ENCODE assay signal across 8 cellular contexts in genomic region chr14:105301103-105301914, GRCh38. TPM values are rescaled to one million over a fixed set of nuclear protein-coding genes. Genes with fewer than 3 reads are reported as not detected.
DNase-seq lines count a peak whose midpoint lies in the region; ATAC-seq and TF ChIP-seq lines count a peak whose summit lies in the region.

No MANE protein-coding gene starts in this region.

- no TSS peak for BruUV-seq in mammary epithelial cell (replicated peaks; lab: Mats Ljungman, UMichigan)

- H3K4me2 ChIP-seq in mammary epithelial cell (ENCODE audit: insufficient read depth, low read depth, low read length): peak overlapping the region; percentile 76

- no peaks in the 10 kb centered on the region for H3K36me3 ChIP-seq in mammary epithelial cell (ENCODE audit: insufficient read depth, low read length)

- H3K79me2 ChIP-seq in mammary epithelial cell (ENCODE audit: insufficient read depth, low read length): peaks cover 39% of the 10 kb centered on the region

- H2AFZ ChIP-seq in mammary epithelial cell (ENCODE audit: low read depth, low read length): peak overlapping the region; percentile 86

- WGBS in mammary epithelial cell (ENCODE audit: low coverage, missing lambda C conversion rate): 30% methylated on average over 6 of the region's 65 CpGs

- ATAC-seq in GM18873 (IDR thresholded peaks at IDR 0.05; ENCODE audit: low FRiP score, unreplicated experiment) (peak; percentile 49), HG03108 (IDR thresholded peaks at IDR 0.05; ENCODE audit: unreplicated experiment) (peak; percentile 53)

- in situ Hi-C loops in mammary epithelial cell (cut with MboI; ENCODE audit: low sequenced_read_pairs in 2 of 2): no loop called here

- dilution Hi-C loops in mammary epithelial cell (cut with HindIII; ENCODE audit: low sequenced_read_pairs): no loop called here

- no peak for TF ChIP-seq CTCF in AG04449 (IDR thresholded peaks at IDR 0.05; ENCODE audit: insufficient read depth, low read length, missing control alignments)
- no peak for TF ChIP-seq CTCF in WI38 (IDR thresholded peaks at IDR 0.05; ENCODE audit: low read depth, low read length)
- TF ChIP-seq CTCF in mammary epithelial cell (conservative IDR thresholded peaks at IDR 0.05 in 1 of 2, IDR thresholded peaks at IDR 0.05 in 1 of 2; ENCODE audit: extremely low read depth in 1 of 2, insufficient read depth in 1 of 2, low read depth in 1 of 2, low read length in 2 of 2): no peak

- H4K20me1 ChIP-seq in mammary epithelial cell (ENCODE audit: insufficient read depth, low read length): no peaks in the 10 kb centered on the region

- CTCF ChIA-PET in AG04449 (lab: Yijun Ruan, JAX) (interaction anchor here (0.7 to 1.8 kb wide), 8 partner anchors 13 to 214 kb away, joined by 3 to 5 read pairs (median 3); partner anchors contain the start of gene PACS2), mammary epithelial cell (lab: Charles Lee; ENCODE audit: low non-redundant PET) (no interaction called here)

- peaks cover 6% of the 10 kb centered on the region for H3K4me1 ChIP-seq in mammary epithelial cell (ENCODE audit: insufficient read depth, low read length)

- H3K9ac ChIP-seq in mammary epithelial cell (ENCODE audit: insufficient read depth, low read length): peak overlapping the region; percentile 52

- H3K27ac ChIP-seq in mammary epithelial cell (ENCODE audit: insufficient read depth, low read depth, low read length): no peak overlapping the region
- H3K27ac ChIP-seq in skin epidermis: peak overlapping the region; percentile 31 to 97 (median 90)

- H3K4me3 ChIP-seq in AG04449 (ENCODE audit: low read depth, low read length) (peak overlapping the region; percentile 89), WI38 (ENCODE audit: low read depth, low read length) (peak overlapping the region; percentile 85), mammary epithelial cell (replicated peaks in 1 of 3; ENCODE audit: insufficient read depth in 1 of 3, low read depth in 2 of 3, low read length in 3 of 3) (peak overlapping the region; percentile 38 to 88 (median 65)), skin epidermis (peak overlapping the region; percentile 57 to 95 (median 80))

- POLR2A ChIA-PET in AG04449 (lab: Yijun Ruan, JAX): interaction anchor here (0.7 to 1.5 kb wide), 7 partner anchors 10 to 329 kb away, joined by 3 to 19 read pairs (median 3); partner anchors contain the start of genes BTBD6 and PACS2

- no peaks in the 10 kb centered on the region for H3K9me3 ChIP-seq in mammary epithelial cell (replicated peaks; ENCODE audit: insufficient read depth, low read length)

- no peak for DNase-seq in AG04449 (ENCODE audit: low read depth, low spot score)
- DNase-seq in NCI-H2196 (lab: John Stamatoyannopoulos, UW; ENCODE audit: unreplicated experiment): peak; percentile 82
- peak; percentile 93 for DNase-seq in mammary epithelial cell
- DNase-seq in iPS-NIHi11 (ENCODE audit: low spot score): peak; percentile 98

- no peaks in the 10 kb centered on the region for H3K27me3 ChIP-seq in mammary epithelial cell (ENCODE audit: insufficient read depth, low read length)

- intact Hi-C loops in mammary epithelial cell (cut with micrococcal nuclease): loop anchor here (1.0 to 10.0 kb wide), 3 partner anchors 51 to 327 kb away; partner anchors contain the start of gene AHNAK2

RNA-seq across cellular contexts. Expression of gene BRF1, which starts 0.5 kb away (rescaled TPM):
- total RNA-seq in mammary epithelial cell: 10 to 100 TPM; 31.4 to 37.0 TPM
- polyA plus RNA-seq in mammary epithelial cell: 11.3 TPM
- polyA minus RNA-seq in mammary epithelial cell: 13.2 TPM

RNA-seq across cellular contexts. Expression of gene PACS2, which starts 13.2 kb away (rescaled TPM):
- 10 to 100 TPM; 42.7 to 55.3 TPM for total RNA-seq in mammary epithelial cell
- 28.5 TPM for polyA plus RNA-seq in mammary epithelial cell
- 27.9 TPM for polyA minus RNA-seq in mammary epithelial cell

RNA-seq across cellular contexts. Expression of gene BTBD6, which starts 53.0 kb away (rescaled TPM):
- total RNA-seq in mammary epithelial cell: 10 to 100 TPM; 37.0 to 48.0 TPM
- 45.9 TPM for polyA plus RNA-seq in mammary epithelial cell
- polyA minus RNA-seq in mammary epithelial cell: 54.2 TPM
